ENCODE assay signal across 1 cellular context in the genomic region with DNA sequence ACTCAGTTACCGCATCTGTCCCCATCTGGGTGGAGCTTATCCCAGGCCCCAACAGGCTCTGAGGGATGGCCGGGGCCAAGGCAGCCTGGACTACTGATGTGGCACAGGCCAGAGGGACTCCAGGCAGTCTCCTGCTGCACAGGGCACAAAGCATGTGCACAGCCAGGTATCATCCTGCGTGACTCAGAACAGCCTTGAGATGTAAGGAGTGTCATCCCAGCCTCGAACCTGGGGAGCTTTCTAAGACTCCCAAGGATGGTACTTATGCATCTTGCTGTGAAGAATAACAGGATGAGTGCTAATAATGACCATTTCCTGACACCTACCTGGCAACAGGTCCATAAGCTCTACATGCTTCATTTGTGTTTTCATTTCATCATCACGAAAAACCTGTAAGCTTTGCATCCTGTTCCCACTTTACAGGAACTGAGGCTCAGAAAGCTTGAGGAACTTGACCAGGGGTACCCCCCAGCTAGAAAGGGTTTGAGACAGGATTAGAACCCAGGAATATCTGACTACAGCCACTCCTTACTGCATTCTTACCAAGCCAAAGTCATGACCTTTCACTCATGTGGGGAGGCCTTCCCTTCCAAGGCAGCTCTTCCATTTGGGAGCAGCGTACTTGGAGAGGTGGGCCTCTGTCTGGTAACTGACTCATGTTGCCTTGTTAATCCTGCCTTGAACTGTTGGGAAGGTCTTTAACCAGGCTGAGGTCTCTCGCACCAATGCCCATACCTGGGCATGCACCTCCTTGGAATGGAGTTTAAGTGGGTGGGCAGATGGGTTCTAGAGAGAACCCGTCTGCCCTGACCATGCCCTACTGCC.
A peak's percentile ranks its signal among the peaks of the same experiment; 100 is the strongest.
TF ChIP-seq lines count a peak whose summit lies in the region.

No MANE protein-coding gene starts in this region.

TF ChIP-seq in K562, 482 proteins besides CTCF, POLR2A, EP300 and RAD21 (continued from another document):
- TF ChIP-seq MGA (IDR thresholded peaks at IDR 0.05), result peak; percentile 17
- TF ChIP-seq ZNF3 (CRISPR knock-in tag; IDR thresholded peaks at IDR 0.05), result 0 out of 2 replicates have a peak, but pooled peaks have one; percentile 42
- no peak; the same call in 1 of the 2 replicates for TF ChIP-seq FOXP4 (CRISPR knock-in tag; IDR thresholded peaks at IDR 0.05; ENCODE audit: borderline replicate concordance)
